In genomic region chr2:211045025-211045424, GRCh38 we compare ENCODE assay signal across 16 cellular contexts.
DNase-seq lines count a peak whose midpoint lies in the region; ATAC-seq, FAIRE-seq and TF ChIP-seq lines count a peak whose summit lies in the region.
"Had no signal": no experiment of that assay in that cellular context is flagged by ENCODE, and none has a peak within 500 bp of the region (broad histone marks: within the 10 kb centered on the region; RNA-seq: fewer than 3 reads in every experiment).

No MANE protein-coding gene starts in this region.

- no peak for TF ChIP-seq RAD21 in K562 (CRISPR knock-in tag; conservative IDR thresholded peaks at IDR 0.05 in 1 of 2, IDR thresholded peaks at IDR 0.05 in 1 of 2)

- no peak for ATAC-seq in K562
- ATAC-seq in right cardiac atrium = no peak
- ATAC-seq: CD8-positive, alpha-beta T cell; T-cell had no signal

- H4K20me1 ChIP-seq in K562 (replicated peaks; ENCODE audit: control insufficient read depth, insufficient read depth, low read length) (no peaks in the 10 kb centered on the region), neural progenitor cell (ENCODE audit: low read depth) (no peaks in the 10 kb centered on the region)

- no peaks in the 10 kb centered on the region for H3F3A ChIP-seq in neural progenitor cell (ENCODE audit: low read depth)

- intact Hi-C loops in K562 (cut with micrococcal nuclease) = no loop called here
- intact Hi-C loops in right cardiac atrium (cut with DNase I) = no loop called here

- TF ChIP-seq EP300 in K562 (IDR thresholded peaks at IDR 0.05; ENCODE audit: low read length) (no peak), tibial nerve (IDR thresholded peaks at IDR 0.05) (no peak)

- in situ Hi-C loops in K562 (cut with MboI) = no loop called here

- no peak overlapping the region for H3K4me3 Mint-ChIP-seq in neural progenitor cell
- H3K4me3 Mint-ChIP-seq: CD8-positive, alpha-beta T cell; T-cell had no signal

- POLR2A ChIA-PET in K562 (lab: Yijun Ruan, JAX) = no interaction called here

- no peaks in the 10 kb centered on the region for H3K79me2 ChIP-seq in K562 (ENCODE audit: control insufficient read depth, insufficient read depth, low read length)
- no peaks in the 10 kb centered on the region for H3K79me2 ChIP-seq in neural progenitor cell (ENCODE audit: low read depth)

- H3K9me3 ChIP-seq in K562 (replicated peaks; ENCODE audit: control insufficient read depth, insufficient read depth, low read depth, low read length) (no peaks in the 10 kb centered on the region), neural progenitor cell (ENCODE audit: low read depth) (no peaks in the 10 kb centered on the region), tibial nerve (no peaks in the 10 kb centered on the region), right cardiac atrium (ENCODE audit: control insufficient read depth, low read length) (no peaks in the 10 kb centered on the region)
- H3K9me3 ChIP-seq: SJSA1 had no signal

- H3K9me1 ChIP-seq in K562 (ENCODE audit: control insufficient read depth, insufficient read depth, low read length) = no peaks in the 10 kb centered on the region

- DNase-seq in NCI-H510A treated with DMSO at 0.1 percent for 48 hours (lab: John Stamatoyannopoulos, UW) (peak; percentile 14), NCI-H510A (lab: John Stamatoyannopoulos, UW) (no peak), NCI-H146 (lab: John Stamatoyannopoulos, UW) (peak; percentile 63), K562 (ENCODE audit: extremely low read depth in 1 of 4, low spot score in 3 of 4) (no peak), neural progenitor cell (ENCODE audit: low spot score) (no peak), tibial nerve (ENCODE audit: low spot score in 2 of 2) (no peak), pons (ENCODE audit: low spot score) (no peak), right cardiac atrium (no peak)
- DNase-seq: CD8-positive, alpha-beta T cell; H7; NCI-H187 treated with DMSO at 0.1 percent for 48 hours; NCI-H2227 treated with DMSO at 0.1 percent for 48 hours; RPMI8226; T-cell; T1000 had no signal

- H2AFZ ChIP-seq in K562 (ENCODE audit: low read depth, low read length) (no peak overlapping the region), neural progenitor cell (replicated peaks) (peak overlapping the region; percentile 69)

- no peaks in the 10 kb centered on the region for H3K36me3 Mint-ChIP-seq in neural progenitor cell
- H3K36me3 Mint-ChIP-seq: CD8-positive, alpha-beta T cell; T-cell had no signal

- TF ChIP-seq CTCF in K562 (IDR thresholded peaks at IDR 0.05 in 2 of 3, conservative IDR thresholded peaks at IDR 0.05 in 1 of 3; ENCODE audit: insufficient read depth in 2 of 3, low read depth in 1 of 3, low read length in 3 of 3) = no peak
- no peak for TF ChIP-seq CTCF in neural progenitor cell (IDR thresholded peaks at IDR 0.05)
- TF ChIP-seq CTCF in tibial nerve (IDR thresholded peaks at IDR 0.05) = no peak

- CTCF ChIA-PET in K562 (lab: Yijun Ruan, JAX; ENCODE audit: low intra/inter-chr PET ratio) = no interaction called here

- H3K27me3 ChIP-seq in K562 (ENCODE audit: control insufficient read depth in 2 of 2, insufficient read depth in 2 of 2, low read length in 2 of 2) = no peaks in the 10 kb centered on the region
- H3K27me3 ChIP-seq in neural progenitor cell = no peaks in the 10 kb centered on the region
- no peaks in the 10 kb centered on the region for H3K27me3 ChIP-seq in tibial nerve
- H3K27me3 ChIP-seq in right cardiac atrium (ENCODE audit: control insufficient read depth, insufficient read depth) = no peaks in the 10 kb centered on the region
- H3K27me3 ChIP-seq: SJSA1 had no signal

- H3K9me3 Mint-ChIP-seq in neural progenitor cell = no peaks in the 10 kb centered on the region
- H3K9me3 Mint-ChIP-seq: CD8-positive, alpha-beta T cell had no signal

- BruUV-seq in K562 (replicated peaks; lab: Mats Ljungman, UMichigan) = no TSS peak

- H3K36me3 ChIP-seq in K562 (ENCODE audit: control insufficient read depth, insufficient read depth, low read length) (no peaks in the 10 kb centered on the region), neural progenitor cell (no peaks in the 10 kb centered on the region), tibial nerve (no peaks in the 10 kb centered on the region)
- H3K36me3 ChIP-seq: SJSA1 had no signal

- no peak for FAIRE-seq in K562 (lab: Jason Lieb, UNC)

- H3K4me3 ChIP-seq in K562 (no peak overlapping the region), neural progenitor cell (no peak overlapping the region), tibial nerve (no peak overlapping the region), right cardiac atrium (ENCODE audit: low read length) (no peak overlapping the region)
- H3K4me3 ChIP-seq: SJSA1 had no signal

- H3K4me1 ChIP-seq in K562 (replicated peaks in 1 of 2; ENCODE audit: control insufficient read depth in 2 of 2, insufficient read depth in 2 of 2, low read length in 2 of 2) (no peaks in the 10 kb centered on the region), neural progenitor cell (no peaks in the 10 kb centered on the region), tibial nerve (no peaks in the 10 kb centered on the region), right cardiac atrium (ENCODE audit: control insufficient read depth, insufficient read depth, low read length) (no peaks in the 10 kb centered on the region)
- H3K4me1 ChIP-seq: SJSA1 had no signal

- TF ChIP-seq POLR2A in K562 (conservative IDR thresholded peaks at IDR 0.05) (no peak), tibial nerve (IDR thresholded peaks at IDR 0.05) (no peak)

- H3K27ac ChIP-seq in K562 (ENCODE audit: extremely low read depth, low read depth, low read length) (no peak overlapping the region), neural progenitor cell (no peak overlapping the region), tibial nerve (no peak overlapping the region), right cardiac atrium (ENCODE audit: low read length) (no peak overlapping the region)
- H3K27ac ChIP-seq: SJSA1 had no signal

- H3K27ac Mint-ChIP-seq in neural progenitor cell = no peak overlapping the region
- H3K27ac Mint-ChIP-seq: CD8-positive, alpha-beta T cell; T-cell had no signal

- H3K27me3 Mint-ChIP-seq in neural progenitor cell (ENCODE audit: insufficient read depth, low read depth) = no peaks in the 10 kb centered on the region
- H3K27me3 Mint-ChIP-seq: T-cell had no signal

- no peaks in the 10 kb centered on the region for H3K4me1 Mint-ChIP-seq in neural progenitor cell
- H3K4me1 Mint-ChIP-seq: T-cell had no signal

- WGBS in K562 (ENCODE audit: insufficient coverage, low coverage, missing lambda C conversion rate) = 0% methylated on average over 2 of the region's 2 CpGs
- WGBS in tibial nerve, 2 donors = 90 to 93% methylated on average over 2 of the region's 2 CpGs
- whole genome bisulfite sequencing in right cardiac atrium = 80% methylated on average over 2 of the region's 2 CpGs

- H3K9ac ChIP-seq in K562 (ENCODE audit: insufficient read depth in 1 of 2, low read depth in 2 of 2, low read length in 2 of 2) (no peak overlapping the region), neural progenitor cell (no peak overlapping the region)

- no peak overlapping the region for H3K4me2 ChIP-seq in K562 (ENCODE audit: insufficient read depth, low read length)
- H3K4me2 ChIP-seq in neural progenitor cell = no peak overlapping the region

TF ChIP-seq in K562, 482 proteins besides CTCF, POLR2A, EP300 and RAD21:
- TF ChIP-seq MAFK (IDR thresholded peaks at IDR 0.05; ENCODE audit: low read length) (peak; percentile 50), MAFG (tag; conservative IDR thresholded peaks at IDR 0.05) (0 out of 2 replicates have a peak, but pooled peaks have one; percentile 10), MAFF (IDR thresholded peaks at IDR 0.05; ENCODE audit: low read length) (peak; percentile 50; the same call in 1 of the 2 replicates)
- TF ChIP-seq, protein P1, sequence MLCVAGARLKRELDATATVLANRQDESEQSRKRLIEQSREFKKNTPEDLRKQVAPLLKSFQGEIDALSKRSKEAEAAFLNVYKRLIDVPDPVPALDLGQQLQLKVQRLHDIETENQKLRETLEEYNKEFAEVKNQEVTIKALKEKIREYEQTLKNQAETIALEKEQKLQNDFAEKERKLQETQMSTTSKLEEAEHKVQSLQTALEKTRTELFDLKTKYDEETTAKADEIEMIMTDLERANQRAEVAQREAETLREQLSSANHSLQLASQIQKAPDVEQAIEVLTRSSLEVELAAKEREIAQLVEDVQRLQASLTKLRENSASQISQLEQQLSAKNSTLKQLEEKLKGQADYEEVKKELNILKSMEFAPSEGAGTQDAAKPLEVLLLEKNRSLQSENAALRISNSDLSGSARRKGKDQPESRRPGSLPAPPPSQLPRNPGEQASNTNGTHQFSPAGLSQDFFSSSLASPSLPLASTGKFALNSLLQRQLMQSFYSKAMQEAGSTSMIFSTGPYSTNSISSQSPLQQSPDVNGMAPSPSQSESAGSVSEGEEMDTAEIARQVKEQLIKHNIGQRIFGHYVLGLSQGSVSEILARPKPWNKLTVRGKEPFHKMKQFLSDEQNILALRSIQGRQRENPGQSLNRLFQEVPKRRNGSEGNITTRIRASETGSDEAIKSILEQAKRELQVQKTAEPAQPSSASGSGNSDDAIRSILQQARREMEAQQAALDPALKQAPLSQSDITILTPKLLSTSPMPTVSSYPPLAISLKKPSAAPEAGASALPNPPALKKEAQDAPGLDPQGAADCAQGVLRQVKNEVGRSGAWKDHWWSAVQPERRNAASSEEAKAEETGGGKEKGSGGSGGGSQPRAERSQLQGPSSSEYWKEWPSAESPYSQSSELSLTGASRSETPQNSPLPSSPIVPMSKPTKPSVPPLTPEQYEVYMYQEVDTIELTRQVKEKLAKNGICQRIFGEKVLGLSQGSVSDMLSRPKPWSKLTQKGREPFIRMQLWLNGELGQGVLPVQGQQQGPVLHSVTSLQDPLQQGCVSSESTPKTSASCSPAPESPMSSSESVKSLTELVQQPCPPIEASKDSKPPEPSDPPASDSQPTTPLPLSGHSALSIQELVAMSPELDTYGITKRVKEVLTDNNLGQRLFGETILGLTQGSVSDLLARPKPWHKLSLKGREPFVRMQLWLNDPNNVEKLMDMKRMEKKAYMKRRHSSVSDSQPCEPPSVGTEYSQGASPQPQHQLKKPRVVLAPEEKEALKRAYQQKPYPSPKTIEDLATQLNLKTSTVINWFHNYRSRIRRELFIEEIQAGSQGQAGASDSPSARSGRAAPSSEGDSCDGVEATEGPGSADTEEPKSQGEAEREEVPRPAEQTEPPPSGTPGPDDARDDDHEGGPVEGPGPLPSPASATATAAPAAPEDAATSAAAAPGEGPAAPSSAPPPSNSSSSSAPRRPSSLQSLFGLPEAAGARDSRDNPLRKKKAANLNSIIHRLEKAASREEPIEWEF (CRISPR knock-in tag; IDR thresholded peaks at IDR 0.05) = no peak

Comparison
In these comparisons a context has a peak if more than half of its experiments do, and no peak if none do; other contexts are left out.
1. DNase-seq: peak in NCI-H510A treated with DMSO at 0.1 percent for 48 hours (single experiment) and NCI-H146 (single experiment); none in NCI-H510A (single experiment), K562 (0 of 4), neural progenitor cell (single experiment), tibial nerve (0 of 2), pons (single experiment) and right cardiac atrium (0 of 3).